9 cellular contexts compared by ENCODE assay signal in the genomic region with DNA sequence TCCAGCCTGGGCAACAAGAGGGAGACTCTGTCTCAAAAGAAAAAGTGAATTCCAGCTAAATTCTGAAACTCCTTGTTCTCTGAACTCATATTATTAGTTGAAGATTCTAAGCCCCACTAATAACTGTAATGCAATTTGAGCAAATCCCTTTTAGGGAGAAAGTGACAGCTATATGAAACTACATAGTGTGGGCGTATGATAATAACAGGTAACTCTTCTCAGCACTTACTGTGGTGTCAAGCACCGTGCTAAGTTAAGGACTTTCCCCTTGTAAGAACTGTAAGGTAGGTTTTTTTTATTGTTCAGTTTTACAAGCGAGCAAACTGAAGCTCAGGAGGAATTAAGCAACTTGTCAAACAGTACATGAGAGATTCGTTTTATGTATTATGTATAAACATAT. TPM values are rescaled to one million over a fixed set of nuclear protein-coding genes. Genes with fewer than 3 reads are reported as not detected.
DNase-seq lines count a peak whose midpoint lies in the region; ATAC-seq lines count a peak whose summit lies in the region.
"Had no signal": no experiment of that assay in that cellular context is flagged by ENCODE, and none has a peak within 500 bp of the region (broad histone marks: within the 10 kb centered on the region; RNA-seq: fewer than 3 reads in every experiment).

No MANE protein-coding gene starts in this region.

- no peak for DNase-seq in left colon
- DNase-seq in COLO668 (lab: John Stamatoyannopoulos, UW; ENCODE audit: unreplicated experiment): no peak
- no peak for DNase-seq in NCI-H345 treated with DMSO at 0.1 percent for 48 hours (lab: John Stamatoyannopoulos, UW; ENCODE audit: unreplicated experiment)
- DNase-seq: MG63, PC-3 had no signal

- intact Hi-C loops in left colon (cut with DNase I, micrococcal nuclease): no loop called here

- ATAC-seq in GM18499 (IDR thresholded peaks at IDR 0.05; ENCODE audit: insufficient read depth, unreplicated experiment) (peak; percentile 42), GM21390 (IDR thresholded peaks at IDR 0.05; ENCODE audit: unreplicated experiment) (peak; percentile 58), HG03442 (IDR thresholded peaks at IDR 0.05; ENCODE audit: unreplicated experiment) (peak; percentile 49), left colon (peak; percentile 84), HG03342 (IDR thresholded peaks at IDR 0.05; ENCODE audit: unreplicated experiment) (no peak)
- ATAC-seq: PC-3 had no signal

RNA-seq across cellular contexts. Expression of a gene that starts 5.4 kb away (rescaled TPM):
- 10 to 100 TPM; 65.3 to 68.3 TPM for total RNA-seq in left colon

RNA-seq across cellular contexts. Expression of a gene that starts 8.4 kb away (rescaled TPM):
- total RNA-seq in left colon: 10 to 100 TPM; 29.0 to 31.4 TPM

RNA-seq across cellular contexts. Expression of a gene that starts 43.7 kb away (rescaled TPM):
- 1 to 10 TPM; 5.5 to 7.8 TPM for total RNA-seq in left colon
